In the genomic region with DNA sequence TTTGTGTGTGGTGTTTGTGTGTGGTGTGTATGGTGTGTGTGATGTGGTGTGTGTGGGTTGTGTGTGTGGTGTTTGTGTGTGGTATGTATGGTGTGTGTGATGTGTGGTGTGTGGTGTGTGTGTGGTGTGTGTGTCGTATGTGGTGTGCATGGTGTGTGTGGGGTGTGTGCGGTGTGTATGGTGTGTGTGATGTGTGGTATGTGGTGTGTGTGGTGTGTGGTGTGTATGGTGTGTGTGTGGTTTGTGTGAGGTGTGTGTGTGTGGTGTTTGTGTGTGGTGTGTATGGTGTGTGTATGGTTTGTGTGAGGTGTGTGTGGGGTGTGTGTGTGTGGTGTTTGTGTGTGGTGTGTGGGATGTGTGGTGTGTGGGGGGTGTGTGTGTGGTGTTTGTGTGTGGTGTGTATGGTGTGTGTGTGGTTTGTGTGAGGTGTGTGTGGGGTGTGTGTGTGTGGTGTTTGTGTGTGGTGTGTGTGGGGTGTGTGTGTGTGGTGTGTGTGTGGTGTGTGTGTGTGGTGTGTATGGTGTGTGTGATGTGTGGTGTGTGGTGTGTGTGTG, we compare ENCODE assay signal across 2 cellular contexts.
A peak's percentile ranks its signal among the peaks of the same experiment; 100 is the strongest.
TF ChIP-seq lines count a peak whose summit lies in the region.

No MANE protein-coding gene starts in this region.

TF ChIP-seq in HCT116, 20 proteins besides CTCF, POLR2A, EP300 and RAD21 (continued from another document):
- TF ChIP-seq CEBPB (IDR thresholded peaks at IDR 0.05; ENCODE audit: low read depth) (no peak), SRF (IDR thresholded peaks at IDR 0.05; ENCODE audit: low read depth) (no peak), EZH2phosphoT487 (IDR thresholded peaks at IDR 0.05; ENCODE audit: borderline replicate concordance) (no peak)

TF ChIP-seq in K562, 482 proteins besides CTCF, POLR2A, EP300 and RAD21 (continued from another document):
- peak; percentile 26; the same call in 1 of the 2 replicates for TF ChIP-seq CEBPG (CRISPR knock-in tag; IDR thresholded peaks at IDR 0.05)
- TF ChIP-seq CEBPG (tag; conservative IDR thresholded peaks at IDR 0.05 in 1 of 2, IDR thresholded peaks at IDR 0.05 in 1 of 2): no peak
- TF ChIP-seq TCF3 (CRISPR knock-in tag; IDR thresholded peaks at IDR 0.05): no peak
- no peak for TF ChIP-seq MCM3 (IDR thresholded peaks at IDR 0.05)
- 0 out of 2 replicates have a peak, but pooled peaks have one; percentile 23 for TF ChIP-seq TSC22D4 (tag; IDR thresholded peaks at IDR 0.05)
- no peak for TF ChIP-seq NR3C1 (CRISPR knock-in tag; IDR thresholded peaks at IDR 0.05)
- TF ChIP-seq ZNF124 (CRISPR knock-in tag; IDR thresholded peaks at IDR 0.05): no peak
- TF ChIP-seq PURB (CRISPR knock-in tag; IDR thresholded peaks at IDR 0.05; ENCODE audit: low read depth): no peak
- TF ChIP-seq, protein P1, sequence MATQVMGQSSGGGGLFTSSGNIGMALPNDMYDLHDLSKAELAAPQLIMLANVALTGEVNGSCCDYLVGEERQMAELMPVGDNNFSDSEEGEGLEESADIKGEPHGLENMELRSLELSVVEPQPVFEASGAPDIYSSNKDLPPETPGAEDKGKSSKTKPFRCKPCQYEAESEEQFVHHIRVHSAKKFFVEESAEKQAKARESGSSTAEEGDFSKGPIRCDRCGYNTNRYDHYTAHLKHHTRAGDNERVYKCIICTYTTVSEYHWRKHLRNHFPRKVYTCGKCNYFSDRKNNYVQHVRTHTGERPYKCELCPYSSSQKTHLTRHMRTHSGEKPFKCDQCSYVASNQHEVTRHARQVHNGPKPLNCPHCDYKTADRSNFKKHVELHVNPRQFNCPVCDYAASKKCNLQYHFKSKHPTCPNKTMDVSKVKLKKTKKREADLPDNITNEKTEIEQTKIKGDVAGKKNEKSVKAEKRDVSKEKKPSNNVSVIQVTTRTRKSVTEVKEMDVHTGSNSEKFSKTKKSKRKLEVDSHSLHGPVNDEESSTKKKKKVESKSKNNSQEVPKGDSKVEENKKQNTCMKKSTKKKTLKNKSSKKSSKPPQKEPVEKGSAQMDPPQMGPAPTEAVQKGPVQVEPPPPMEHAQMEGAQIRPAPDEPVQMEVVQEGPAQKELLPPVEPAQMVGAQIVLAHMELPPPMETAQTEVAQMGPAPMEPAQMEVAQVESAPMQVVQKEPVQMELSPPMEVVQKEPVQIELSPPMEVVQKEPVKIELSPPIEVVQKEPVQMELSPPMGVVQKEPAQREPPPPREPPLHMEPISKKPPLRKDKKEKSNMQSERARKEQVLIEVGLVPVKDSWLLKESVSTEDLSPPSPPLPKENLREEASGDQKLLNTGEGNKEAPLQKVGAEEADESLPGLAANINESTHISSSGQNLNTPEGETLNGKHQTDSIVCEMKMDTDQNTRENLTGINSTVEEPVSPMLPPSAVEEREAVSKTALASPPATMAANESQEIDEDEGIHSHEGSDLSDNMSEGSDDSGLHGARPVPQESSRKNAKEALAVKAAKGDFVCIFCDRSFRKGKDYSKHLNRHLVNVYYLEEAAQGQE (CRISPR knock-in tag; IDR thresholded peaks at IDR 0.05; ENCODE audit: low read depth): no peak
- TF ChIP-seq CAMTA2 (CRISPR knock-in tag; conservative IDR thresholded peaks at IDR 0.05): no peak
- TF ChIP-seq, protein P2, sequence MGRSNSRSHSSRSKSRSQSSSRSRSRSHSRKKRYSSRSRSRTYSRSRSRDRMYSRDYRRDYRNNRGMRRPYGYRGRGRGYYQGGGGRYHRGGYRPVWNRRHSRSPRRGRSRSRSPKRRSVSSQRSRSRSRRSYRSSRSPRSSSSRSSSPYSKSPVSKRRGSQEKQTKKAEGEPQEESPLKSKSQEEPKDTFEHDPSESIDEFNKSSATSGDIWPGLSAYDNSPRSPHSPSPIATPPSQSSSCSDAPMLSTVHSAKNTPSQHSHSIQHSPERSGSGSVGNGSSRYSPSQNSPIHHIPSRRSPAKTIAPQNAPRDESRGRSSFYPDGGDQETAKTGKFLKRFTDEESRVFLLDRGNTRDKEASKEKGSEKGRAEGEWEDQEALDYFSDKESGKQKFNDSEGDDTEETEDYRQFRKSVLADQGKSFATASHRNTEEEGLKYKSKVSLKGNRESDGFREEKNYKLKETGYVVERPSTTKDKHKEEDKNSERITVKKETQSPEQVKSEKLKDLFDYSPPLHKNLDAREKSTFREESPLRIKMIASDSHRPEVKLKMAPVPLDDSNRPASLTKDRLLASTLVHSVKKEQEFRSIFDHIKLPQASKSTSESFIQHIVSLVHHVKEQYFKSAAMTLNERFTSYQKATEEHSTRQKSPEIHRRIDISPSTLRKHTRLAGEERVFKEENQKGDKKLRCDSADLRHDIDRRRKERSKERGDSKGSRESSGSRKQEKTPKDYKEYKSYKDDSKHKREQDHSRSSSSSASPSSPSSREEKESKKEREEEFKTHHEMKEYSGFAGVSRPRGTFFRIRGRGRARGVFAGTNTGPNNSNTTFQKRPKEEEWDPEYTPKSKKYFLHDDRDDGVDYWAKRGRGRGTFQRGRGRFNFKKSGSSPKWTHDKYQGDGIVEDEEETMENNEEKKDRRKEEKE (IDR thresholded peaks at IDR 0.05; ENCODE audit: borderline replicate concordance in 1 of 2, control insufficient read depth in 1 of 2, low read depth in 2 of 2, low read length in 1 of 2): no peak
- TF ChIP-seq HNRNPH1 (optimal IDR thresholded peaks at IDR 0.05; ENCODE audit: low read depth, low read length): no peak
- TF ChIP-seq, protein P3, sequence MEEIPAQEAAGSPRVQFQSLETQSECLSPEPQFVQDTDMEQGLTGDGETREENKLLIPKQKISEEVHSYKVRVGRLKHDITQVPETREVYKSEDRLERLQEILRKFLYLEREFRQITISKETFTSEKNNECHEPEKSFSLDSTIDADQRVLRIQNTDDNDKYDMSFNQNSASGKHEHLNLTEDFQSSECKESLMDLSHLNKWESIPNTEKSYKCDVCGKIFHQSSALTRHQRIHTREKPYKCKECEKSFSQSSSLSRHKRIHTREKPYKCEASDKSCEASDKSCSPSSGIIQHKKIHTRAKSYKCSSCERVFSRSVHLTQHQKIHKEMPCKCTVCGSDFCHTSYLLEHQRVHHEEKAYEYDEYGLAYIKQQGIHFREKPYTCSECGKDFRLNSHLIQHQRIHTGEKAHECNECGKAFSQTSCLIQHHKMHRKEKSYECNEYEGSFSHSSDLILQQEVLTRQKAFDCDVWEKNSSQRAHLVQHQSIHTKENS (CRISPR knock-in tag; IDR thresholded peaks at IDR 0.05): no peak
- TF ChIP-seq, protein P4, sequence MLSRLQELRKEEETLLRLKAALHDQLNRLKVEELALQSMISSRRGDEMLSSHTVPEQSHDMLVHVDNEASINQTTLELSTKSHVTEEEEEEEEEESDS (CRISPR knock-in tag; IDR thresholded peaks at IDR 0.05): no peak
- no peak for TF ChIP-seq MIER1 (IDR thresholded peaks at IDR 0.05; ENCODE audit: low read depth)
- TF ChIP-seq, protein P5, sequence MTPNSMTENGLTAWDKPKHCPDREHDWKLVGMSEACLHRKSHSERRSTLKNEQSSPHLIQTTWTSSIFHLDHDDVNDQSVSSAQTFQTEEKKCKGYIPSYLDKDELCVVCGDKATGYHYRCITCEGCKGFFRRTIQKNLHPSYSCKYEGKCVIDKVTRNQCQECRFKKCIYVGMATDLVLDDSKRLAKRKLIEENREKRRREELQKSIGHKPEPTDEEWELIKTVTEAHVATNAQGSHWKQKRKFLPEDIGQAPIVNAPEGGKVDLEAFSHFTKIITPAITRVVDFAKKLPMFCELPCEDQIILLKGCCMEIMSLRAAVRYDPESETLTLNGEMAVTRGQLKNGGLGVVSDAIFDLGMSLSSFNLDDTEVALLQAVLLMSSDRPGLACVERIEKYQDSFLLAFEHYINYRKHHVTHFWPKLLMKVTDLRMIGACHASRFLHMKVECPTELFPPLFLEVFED (CRISPR knock-in tag; conservative IDR thresholded peaks at IDR 0.05): peak; percentile 31; the same call in 1 of the 2 replicates
- no peak for TF ChIP-seq SREBF2 (CRISPR knock-in tag; IDR thresholded peaks at IDR 0.05)
- TF ChIP-seq RBBP5 (IDR thresholded peaks at IDR 0.05; ENCODE audit: borderline replicate concordance, insufficient read depth, low read length, poor library complexity, severe bottlenecking): no peak
- TF ChIP-seq GABPA (tag; conservative IDR thresholded peaks at IDR 0.05; ENCODE audit: low read depth): no peak
- TF ChIP-seq, protein P6, sequence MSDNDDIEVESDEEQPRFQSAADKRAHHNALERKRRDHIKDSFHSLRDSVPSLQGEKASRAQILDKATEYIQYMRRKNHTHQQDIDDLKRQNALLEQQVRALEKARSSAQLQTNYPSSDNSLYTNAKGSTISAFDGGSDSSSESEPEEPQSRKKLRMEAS (CRISPR knock-in tag; IDR thresholded peaks at IDR 0.05): no peak
- peak; percentile 70 for TF ChIP-seq PHF20 (IDR thresholded peaks at IDR 0.05; ENCODE audit: partially characterized antibody)
- no peak for TF ChIP-seq ZNF444 (CRISPR knock-in tag; IDR thresholded peaks at IDR 0.05)
- no peak for TF ChIP-seq NCOA6 (IDR thresholded peaks at IDR 0.05)
- no peak for TF ChIP-seq ZNF354B (CRISPR knock-in tag; IDR thresholded peaks at IDR 0.05)
- no peak for TF ChIP-seq ZNF24 (IDR thresholded peaks at IDR 0.05)
- TF ChIP-seq, protein P7, sequence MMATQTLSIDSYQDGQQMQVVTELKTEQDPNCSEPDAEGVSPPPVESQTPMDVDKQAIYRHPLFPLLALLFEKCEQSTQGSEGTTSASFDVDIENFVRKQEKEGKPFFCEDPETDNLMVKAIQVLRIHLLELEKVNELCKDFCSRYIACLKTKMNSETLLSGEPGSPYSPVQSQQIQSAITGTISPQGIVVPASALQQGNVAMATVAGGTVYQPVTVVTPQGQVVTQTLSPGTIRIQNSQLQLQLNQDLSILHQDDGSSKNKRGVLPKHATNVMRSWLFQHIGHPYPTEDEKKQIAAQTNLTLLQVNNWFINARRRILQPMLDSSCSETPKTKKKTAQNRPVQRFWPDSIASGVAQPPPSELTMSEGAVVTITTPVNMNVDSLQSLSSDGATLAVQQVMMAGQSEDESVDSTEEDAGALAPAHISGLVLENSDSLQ (IDR thresholded peaks at IDR 0.05): no peak
- TF ChIP-seq, protein P8, sequence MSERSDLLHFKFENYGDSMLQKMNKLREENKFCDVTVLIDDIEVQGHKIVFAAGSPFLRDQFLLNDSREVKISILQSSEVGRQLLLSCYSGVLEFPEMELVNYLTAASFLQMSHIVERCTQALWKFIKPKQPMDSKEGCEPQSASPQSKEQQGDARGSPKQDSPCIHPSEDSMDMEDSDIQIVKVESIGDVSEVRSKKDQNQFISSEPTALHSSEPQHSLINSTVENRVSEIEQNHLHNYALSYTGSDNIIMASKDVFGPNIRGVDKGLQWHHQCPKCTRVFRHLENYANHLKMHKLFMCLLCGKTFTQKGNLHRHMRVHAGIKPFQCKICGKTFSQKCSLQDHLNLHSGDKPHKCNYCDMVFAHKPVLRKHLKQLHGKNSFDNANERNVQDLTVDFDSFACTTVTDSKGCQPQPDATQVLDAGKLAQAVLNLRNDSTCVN (CRISPR knock-in tag; IDR thresholded peaks at IDR 0.05): peak; percentile 76; the same call in 1 of the 2 replicates
